In genomic region chrX:100928660-100929613, GRCh38 we compare ENCODE assay signal across 9 cellular contexts. TPM values are rescaled to one million over a fixed set of nuclear protein-coding genes. Genes with fewer than 3 reads are reported as not detected.
DNase-seq lines count a peak whose midpoint lies in the region; ATAC-seq and TF ChIP-seq lines count a peak whose summit lies in the region.
"Had no signal": no experiment of that assay in that cellular context is flagged by ENCODE, and none has a peak within 500 bp of the region (broad histone marks: within the 10 kb centered on the region; RNA-seq: fewer than 3 reads in every experiment).

XKRX (minus strand) TSS chrX:100928917; CDS start chrX:100928304, 613 bp downstream.

- H4K91ac ChIP-seq in trophoblast cell (ENCODE audit: low read depth, low read length) = no peak within 1 kb of the TSS

- H3K9ac ChIP-seq in HCT116 (ENCODE audit: low read length) (peak within 1 kb of the TSS; percentile 11; the same call in 1 of the 2 replicates), trophoblast cell (ENCODE audit: low read length) (no peak within 1 kb of the TSS)

- no peak within 1 kb of the TSS for H3K4ac ChIP-seq in trophoblast cell (ENCODE audit: low read depth, low read length)

- no peaks in the 10 kb centered on the region for H3K79me1 ChIP-seq in trophoblast cell (ENCODE audit: low read length)

- no peak within 1 kb of the TSS for H2BK120ac ChIP-seq in trophoblast cell (ENCODE audit: insufficient read depth, low read length, poor library complexity)

- POLR2A ChIA-PET in HCT116 (lab: Charles Lee) = interaction anchor here (0.8 to 1.0 kb wide), 2 partner anchors 18 to 169 kb away, joined by 3 read pairs; partner anchors contain the start of gene CENPI

- H2AFZ ChIP-seq in HCT116 (ENCODE audit: low read depth, low read length, poor library complexity, severe bottlenecking) (peak within 1 kb of the TSS; percentile 67), trophoblast cell (ENCODE audit: insufficient read depth, low read length, poor library complexity) (no peak within 1 kb of the TSS)

- H4K20me1 ChIP-seq in HCT116 (ENCODE audit: insufficient read depth) = no peaks in the 10 kb centered on the region

- peak; percentile 91 for ATAC-seq in HCT116

- peak within 1 kb of the TSS; percentile 42; the same call in 1 of the 2 replicates for H3K27ac ChIP-seq in HCT116 (ENCODE audit: low read depth, low read length)
- H3K27ac ChIP-seq in trophoblast cell (ENCODE audit: low read depth, low read length) = no peak within 1 kb of the TSS
- H3K27ac ChIP-seq: VCaP had no signal

- TF ChIP-seq CTCF in GM06990 (IDR thresholded peaks at IDR 0.05; ENCODE audit: insufficient read depth, low read length, poor library complexity, severe bottlenecking) (no peak), HCT116 (IDR thresholded peaks at IDR 0.05 in 2 of 3, conservative IDR thresholded peaks at IDR 0.05 in 1 of 3; ENCODE audit: borderline replicate concordance in 1 of 3, insufficient read depth in 1 of 3, low read depth in 2 of 3, low read length in 2 of 3) (no peak), foreskin fibroblast (IDR thresholded peaks at IDR 0.05; ENCODE audit: low read depth, low read length) (no peak)

- no peak for TF ChIP-seq RAD21 in HCT116 (IDR thresholded peaks at IDR 0.05; ENCODE audit: low read depth)

- H2BK5ac ChIP-seq in trophoblast cell (ENCODE audit: low read depth, low read length, poor library complexity) = no peak within 1 kb of the TSS

- no peak within 1 kb of the TSS for H3K14ac ChIP-seq in trophoblast cell (ENCODE audit: low read length)

- H4K8ac ChIP-seq in trophoblast cell (ENCODE audit: low read depth, low read length) = no peak within 1 kb of the TSS

- H4K12ac ChIP-seq in trophoblast cell (ENCODE audit: low read depth, low read length) = no peak within 1 kb of the TSS

- H3K4me3 ChIP-seq in GM06990 (replicated peaks; ENCODE audit: low read depth, low read length) (peak within 1 kb of the TSS; percentile 41), HCT116 (replicated peaks in 1 of 2; ENCODE audit: low read depth in 1 of 2, low read length in 2 of 2) (peak within 1 kb of the TSS; percentile 36 to 55), foreskin fibroblast (ENCODE audit: low read depth in 1 of 2, low read length in 2 of 2) (peak within 1 kb of the TSS; percentile 31 to 52), trophoblast cell (ENCODE audit: low read depth, low read length) (peak within 1 kb of the TSS; percentile 66)

- peak within 1 kb of the TSS; percentile 80 for H3K4me2 ChIP-seq in HCT116 (ENCODE audit: low read length)
- peak within 1 kb of the TSS; percentile 88 for H3K4me2 ChIP-seq in trophoblast cell (ENCODE audit: low read length)

- H3K27me3 ChIP-seq in GM06990 (replicated peaks; ENCODE audit: control insufficient read depth, insufficient read depth, low read length) (no peaks in the 10 kb centered on the region), HCT116 (ENCODE audit: insufficient read depth, low read length) (no peaks in the 10 kb centered on the region), trophoblast cell (ENCODE audit: insufficient read depth, low read length) (no peaks in the 10 kb centered on the region)

- H3K9me2 ChIP-seq in HCT116 (ENCODE audit: insufficient read depth) = no peaks in the 10 kb centered on the region

- H3K36me3 ChIP-seq in GM06990 (ENCODE audit: control insufficient read depth, insufficient read depth, low read length) (no peaks in the 10 kb centered on the region), HCT116 (ENCODE audit: control insufficient read depth in 1 of 2, insufficient read depth in 2 of 2, low read length in 2 of 2) (no peaks in the 10 kb centered on the region), trophoblast cell (ENCODE audit: control insufficient read depth in 1 of 2, insufficient read depth in 2 of 2, low read length in 2 of 2) (no peaks in the 10 kb centered on the region)

- no peak within 1 kb of the TSS for H3K18ac ChIP-seq in trophoblast cell (ENCODE audit: low read length)

- H3K79me2 ChIP-seq in HCT116 (ENCODE audit: insufficient read depth, low read length) (no peaks in the 10 kb centered on the region), trophoblast cell (ENCODE audit: control insufficient read depth, insufficient read depth, low read length, poor library complexity) (no peaks in the 10 kb centered on the region)

- TF ChIP-seq POLR2A in HCT116 (IDR thresholded peaks at IDR 0.05; ENCODE audit: borderline replicate concordance, extremely low read depth, insufficient read depth, insufficient read length) = no peak

- DNase-seq in GM06990 (ENCODE audit: extremely low read depth, insufficient read length) (peak; percentile 47), HCT116 (ENCODE audit: low read depth, low spot score) (peak; percentile 35), NCI-H2107 treated with DMSO at 0.1 percent for 48 hours (lab: John Stamatoyannopoulos, UW; ENCODE audit: unreplicated experiment) (peak; percentile 33), activated T-cell treated with anti-CD3 and anti-CD28 coated beads for 4 hours (peak; percentile 32), foreskin fibroblast (peak in 1 of 2 donors; percentile 60), trophoblast cell (peak; percentile 7 to 30), superior temporal gyrus (ENCODE audit: extremely low spot score) (no peak)
- DNase-seq in effector CD4-positive, alpha-beta T cell = no peak

- H3K9me3 ChIP-seq in HCT116 (ENCODE audit: control insufficient read depth in 1 of 2, insufficient read depth in 1 of 2, low read depth in 1 of 2, low read length in 2 of 2) (no peaks in the 10 kb centered on the region), trophoblast cell (ENCODE audit: insufficient read depth, low read depth, low read length) (no peaks in the 10 kb centered on the region)

- RAD21 ChIA-PET in HCT116 (lab: Charles Lee; ENCODE audit: low non-redundant PET in 1 of 2, low total read pairs in 2 of 2, uncharacterized antibody in 2 of 2, unreplicated experiment in 2 of 2) = no interaction called here

- peaks cover 2 to 15% of the 10 kb centered on the region in 2 experiments; a peak in 2 of 4 replicates for H3K4me1 ChIP-seq in HCT116 (ENCODE audit: control insufficient read depth in 1 of 2, insufficient read depth in 2 of 2, low read length in 2 of 2)
- H3K4me1 ChIP-seq in trophoblast cell (ENCODE audit: control insufficient read depth in 1 of 2, insufficient read depth in 2 of 2, low read length in 2 of 2) = no peaks in the 10 kb centered on the region

- CTCF ChIA-PET in HCT116 (lab: Charles Lee) = no interaction called here

- no peak within 1 kb of the TSS for H2AK5ac ChIP-seq in trophoblast cell (ENCODE audit: low read length)

- no peak within 1 kb of the TSS for H2BK12ac ChIP-seq in trophoblast cell (ENCODE audit: low read length)

- intact Hi-C loops in HCT116 (cut with micrococcal nuclease) = no loop called here

- no peak within 1 kb of the TSS for H3K23ac ChIP-seq in trophoblast cell (ENCODE audit: low read length)

- WGBS in trophoblast cell (ENCODE audit: extremely low coverage, insufficient coverage, insufficient read length) = no CpG with 5 or more reads among the region's 51 CpGs

- no TSS peak for BruUV-seq in HCT116 (replicated peaks; lab: Mats Ljungman, UMichigan)

TF ChIP-seq in HCT116, 20 proteins besides CTCF, POLR2A, EP300 and RAD21 (continues in another document):
- TF ChIP-seq SP1 (IDR thresholded peaks at IDR 0.05; ENCODE audit: low read depth) = peak; percentile 43
- no peak for TF ChIP-seq ZFX (IDR thresholded peaks at IDR 0.05)
- TF ChIP-seq SRF (IDR thresholded peaks at IDR 0.05; ENCODE audit: low read depth) = no peak
- TF ChIP-seq JUND (IDR thresholded peaks at IDR 0.05) = no peak
- TF ChIP-seq MAX (IDR thresholded peaks at IDR 0.05) = peak; percentile 50; the same call in 1 of the 2 replicates
- no peak for TF ChIP-seq ZBTB33 (IDR thresholded peaks at IDR 0.05; ENCODE audit: extremely low read depth, insufficient replicate concordance, low read length)
- TF ChIP-seq CEBPB (IDR thresholded peaks at IDR 0.05; ENCODE audit: low read depth) = no peak
- peak; percentile 46 for TF ChIP-seq FOSL1 (IDR thresholded peaks at IDR 0.05; ENCODE audit: low read depth)
- no peak for TF ChIP-seq POLR2AphosphoS5 (IDR thresholded peaks at IDR 0.05; ENCODE audit: low read depth, low read length)
- TF ChIP-seq ATF3 (IDR thresholded peaks at IDR 0.05) = no peak
- TF ChIP-seq EZH2phosphoT487 (IDR thresholded peaks at IDR 0.05; ENCODE audit: borderline replicate concordance) = no peak
- TF ChIP-seq ZNF274 (IDR thresholded peaks at IDR 0.05; ENCODE audit: low read depth, low read length) = no peak
- no peak for TF ChIP-seq ELF1 (IDR thresholded peaks at IDR 0.05; ENCODE audit: borderline replicate concordance, low read depth)
- TF ChIP-seq TCF7L2 (IDR thresholded peaks at IDR 0.05; ENCODE audit: borderline replicate concordance, extremely low read depth, insufficient read depth, insufficient read length) = peak; percentile 81
- TF ChIP-seq YY1 (IDR thresholded peaks at IDR 0.05; ENCODE audit: extremely low read depth, insufficient replicate concordance, low read depth, low read length) = no peak

RNA-seq across cellular contexts. Expression of gene XKRX, which starts in this region (rescaled TPM):
- total RNA-seq in HCT116 (2021; ENCODE audit: unreplicated experiment) = 0.47 TPM
- 0.22 TPM in 2 replicates for polyA plus RNA-seq in HCT116 (2012)
- polyA plus RNA-seq in trophoblast cell (2013) = 0.16 and 0.17 TPM in 2 replicates

Comparison
In these comparisons a context has a peak if more than half of its experiments do, and no peak if none do; other contexts are left out.
1. Peak in DNase-seq, ATAC-seq, H3K4me3 ChIP-seq, H3K27ac ChIP-seq, H3K9ac ChIP-seq and H3K4me2 ChIP-seq in HCT116; RNA of the gene not detected or under 1 TPM.
2. DNase-seq: peak in GM06990 (single experiment), NCI-H2107 treated with DMSO at 0.1 percent for 48 hours (single experiment), activated T-cell treated with anti-CD3 and anti-CD28 coated beads for 4 hours (single experiment) and trophoblast cell (2 of 2); none in effector CD4-positive, alpha-beta T cell (single experiment) and superior temporal gyrus (single experiment).
3. Peak in every context shown above with its lines, with median percentiles within 50 percentile points of each other: H3K4me3 ChIP-seq.